1 cellular context compared by ENCODE assay signal in genomic region chr5:181207960-181208253, GRCh38.
TF ChIP-seq lines count a peak whose summit lies in the region.

No MANE protein-coding gene starts in this region.

TF ChIP-seq in K562, 482 proteins besides CTCF, POLR2A, EP300 and RAD21:
- TF ChIP-seq ZNF174 (CRISPR knock-in tag; IDR thresholded peaks at IDR 0.05): no peak
- TF ChIP-seq ADNP (tag; IDR thresholded peaks at IDR 0.05): peak; percentile 88
- 0 out of 2 replicates have a peak, but pooled peaks have one; percentile 54 for TF ChIP-seq ZFPM2 (CRISPR knock-in tag; IDR thresholded peaks at IDR 0.05)
- TF ChIP-seq KHSRP (IDR thresholded peaks at IDR 0.05): 0 out of 2 replicates have a peak, but pooled peaks have one; percentile 35
- TF ChIP-seq ESRRA (IDR thresholded peaks at IDR 0.05; ENCODE audit: borderline replicate concordance, low read depth): no peak
- no peak for TF ChIP-seq GATA2 (CRISPR knock-in tag; IDR thresholded peaks at IDR 0.05)
- TF ChIP-seq SMAD3 (CRISPR knock-in tag; conservative IDR thresholded peaks at IDR 0.05): 0 out of 2 replicates have a peak, but pooled peaks have one; percentile 1
- TF ChIP-seq E2F8 (IDR thresholded peaks at IDR 0.05; ENCODE audit: low read depth, partially characterized antibody): peak; percentile 18
- no peak for TF ChIP-seq GATAD2B (IDR thresholded peaks at IDR 0.05; ENCODE audit: borderline replicate concordance)
- 0 out of 2 replicates have a peak, but pooled peaks have one; percentile 72 for TF ChIP-seq ZNF253 (CRISPR knock-in tag; conservative IDR thresholded peaks at IDR 0.05)
- TF ChIP-seq ELF1 (tag; IDR thresholded peaks at IDR 0.05): peak; percentile 11; the same call in 1 of the 2 replicates
- no peak for TF ChIP-seq ZNF583 (CRISPR knock-in tag; IDR thresholded peaks at IDR 0.05)
- no peak for TF ChIP-seq MECOM (CRISPR knock-in tag; IDR thresholded peaks at IDR 0.05)
- peak; percentile 7 for TF ChIP-seq BRD9 (IDR thresholded peaks at IDR 0.05; ENCODE audit: low read depth, partially characterized antibody)
- no peak for TF ChIP-seq DIDO1 (tag; IDR thresholded peaks at IDR 0.05; ENCODE audit: low read depth)
- TF ChIP-seq NR0B1 (IDR thresholded peaks at IDR 0.05; ENCODE audit: partially characterized antibody): no peak
- TF ChIP-seq SMARCA5 (IDR thresholded peaks at IDR 0.05): 0 out of 2 replicates have a peak, but pooled peaks have one; percentile 16
- peak; percentile 1 for TF ChIP-seq ZFP36 (IDR thresholded peaks at IDR 0.05; ENCODE audit: low read depth, low read length, partially characterized antibody)
- TF ChIP-seq ZNF274 (IDR thresholded peaks at IDR 0.05; ENCODE audit: borderline replicate concordance, low read depth, low read length): 0 out of 2 replicates have a peak, but pooled peaks have one; percentile 29
- peak; percentile 59; the same call in 1 of the 2 replicates for TF ChIP-seq THRB (CRISPR knock-in tag; conservative IDR thresholded peaks at IDR 0.05)
- no peak for TF ChIP-seq NR2C2 (CRISPR knock-in tag; IDR thresholded peaks at IDR 0.05)
- no peak for TF ChIP-seq NR2C2 (tag; IDR thresholded peaks at IDR 0.05)
- no peak for TF ChIP-seq ZNF79 (CRISPR knock-in tag; IDR thresholded peaks at IDR 0.05; ENCODE audit: low read depth)
- TF ChIP-seq TRIM25 (IDR thresholded peaks at IDR 0.05; ENCODE audit: borderline replicate concordance): 0 out of 2 replicates have a peak, but pooled peaks have one; percentile 24
- no peak for TF ChIP-seq HEY1 (CRISPR knock-in tag; IDR thresholded peaks at IDR 0.05; ENCODE audit: borderline replicate concordance)
- 0 out of 2 replicates have a peak, but pooled peaks have one; percentile 18 for TF ChIP-seq MBD1 (CRISPR knock-in tag; IDR thresholded peaks at IDR 0.05)
- peak; percentile 45; the same call in 1 of the 2 replicates for TF ChIP-seq OTX1 (CRISPR knock-in tag; IDR thresholded peaks at IDR 0.05)
- TF ChIP-seq NCOA1 (IDR thresholded peaks at IDR 0.05; ENCODE audit: low read depth): no peak
- peak; percentile 69 for TF ChIP-seq SMARCB1 (IDR thresholded peaks at IDR 0.05; ENCODE audit: insufficient read length, low read depth)
- no peak for TF ChIP-seq ATF4 (CRISPR knock-in tag; IDR thresholded peaks at IDR 0.05)
